In genomic region chr6:73695619-73696421, GRCh38 we compare ENCODE assay signal across 1 cellular context.
TF ChIP-seq lines count a peak whose summit lies in the region.

Gene CD109, plus strand, starts transcription at chr6:73696203. Its CDS starts 13 bp downstream, at chr6:73696216.

TF ChIP-seq in H1, 55 proteins besides CTCF, POLR2A, EP300 and RAD21 (continued from another document):
- TF ChIP-seq YY1 (IDR thresholded peaks at IDR 0.05; ENCODE audit: low read depth, low read length) (peak; percentile 73), RBBP5 (IDR thresholded peaks at IDR 0.05; ENCODE audit: borderline replicate concordance, low read depth, low read length) (peak; percentile 50; the same call in 1 of the 2 replicates), RXRA (IDR thresholded peaks at IDR 0.05; ENCODE audit: insufficient read depth, low read depth, low read length) (no peak), KDM4A (IDR thresholded peaks at IDR 0.05; ENCODE audit: low read depth, low read length, severe bottlenecking) (peak; percentile 93), CBX8 (IDR thresholded peaks at IDR 0.05; ENCODE audit: borderline replicate concordance, low read depth, low read length) (no peak), JUND (IDR thresholded peaks at IDR 0.05; ENCODE audit: low read length) (no peak), TAF1 (IDR thresholded peaks at IDR 0.05; ENCODE audit: low read depth, low read length) (peak; percentile 47; the same call in 1 of the 2 replicates), E2F6 (IDR thresholded peaks at IDR 0.05) (peak; percentile 63; the same call in 1 of the 2 replicates), ASH2L (IDR thresholded peaks at IDR 0.05; ENCODE audit: low read length) (peak; percentile 77), PHF8 (conservative IDR thresholded peaks at IDR 0.05; ENCODE audit: low read depth, low read length) (peak; percentile 53), TBP (IDR thresholded peaks at IDR 0.05; ENCODE audit: low read depth, low read length) (no peak), BACH1 (IDR thresholded peaks at IDR 0.05; ENCODE audit: low read length) (peak; percentile 43; the same call in 1 of the 2 replicates), HDAC6 (IDR thresholded peaks at IDR 0.05; ENCODE audit: low read depth, low read length) (no peak), POLR2AphosphoS5 (IDR thresholded peaks at IDR 0.05; ENCODE audit: low read depth, low read length) (peak; percentile 33; the same call in 1 of the 2 replicates)
